ENCODE assay signal across 8 cellular contexts in the genomic region with DNA sequence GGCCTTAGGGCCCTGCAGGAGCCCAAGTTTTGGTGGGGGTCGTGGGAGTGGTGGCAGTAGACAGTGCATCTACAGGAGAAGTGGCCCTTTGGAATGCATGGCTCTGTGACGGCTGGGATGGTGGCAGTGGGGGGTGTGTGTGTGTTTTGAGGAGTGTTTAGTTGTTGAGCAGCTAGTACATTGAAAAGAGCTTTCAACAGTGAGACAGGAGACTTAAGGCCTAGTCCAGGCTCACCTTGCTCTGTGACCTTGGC. TPM values are rescaled to one million over a fixed set of nuclear protein-coding genes. Genes with fewer than 3 reads are reported as not detected.
DNase-seq lines count a peak whose midpoint lies in the region; ATAC-seq and TF ChIP-seq lines count a peak whose summit lies in the region.

No MANE protein-coding gene starts in this region.

- no peaks in the 10 kb centered on the region for H3F3A ChIP-seq in PC-3 (ENCODE audit: low read length, unreplicated experiment)

- H3K4me2 ChIP-seq in PC-3 (ENCODE audit: low read length): no peak overlapping the region

- CTCF ChIA-PET in A673 (lab: Charles Lee): no interaction called here
- CTCF ChIA-PET in PC-3 (lab: Charles Lee): no interaction called here

- H2AFZ ChIP-seq in PC-3 (ENCODE audit: low read length): no peak overlapping the region

- no peak overlapping the region for H3K9ac ChIP-seq in PC-3 (ENCODE audit: low read length)

- no peaks in the 10 kb centered on the region for H3K9me2 ChIP-seq in PC-3 (replicated peaks; ENCODE audit: low read length)

- H3K79me2 ChIP-seq in PC-3 (ENCODE audit: low read length): no peaks in the 10 kb centered on the region

- no peaks in the 10 kb centered on the region for H3K36me3 ChIP-seq in A673 (ENCODE audit: insufficient read depth, low read length, poor library complexity, severe bottlenecking)
- H3K36me3 ChIP-seq in mucosa of descending colon (ENCODE audit: low read depth): no peaks in the 10 kb centered on the region
- H3K36me3 ChIP-seq in PC-3 (ENCODE audit: low read depth, low read length): no peaks in the 10 kb centered on the region
- no peaks in the 10 kb centered on the region for H3K36me3 ChIP-seq in SJCRH30

- H3K27ac ChIP-seq in A673 (ENCODE audit: low read depth, low read length, poor library complexity, severe bottlenecking) (no peak overlapping the region), PC-3 (ENCODE audit: low read length) (no peak overlapping the region), SJCRH30 (no peak overlapping the region)

- peak; percentile 4 for ATAC-seq in mucosa of descending colon
- no peak for ATAC-seq in PC-3
- ATAC-seq in left colon: no peak

- H3K4me3 ChIP-seq in A673 (ENCODE audit: low read depth, low read length, poor library complexity, severe bottlenecking) (peak overlapping the region; percentile 69), cardiac fibroblast (replicated peaks in 1 of 2; ENCODE audit: low read depth in 2 of 2, low read length in 2 of 2) (peak overlapping the region; percentile 63 to 66), mucosa of descending colon (no peak overlapping the region), PC-3 (ENCODE audit: low read length) (no peak overlapping the region), SJCRH30 (no peak overlapping the region)

- H3K9me3 ChIP-seq in A673 (ENCODE audit: low read depth, low read length, poor library complexity, severe bottlenecking) (no peaks in the 10 kb centered on the region), mucosa of descending colon (no peaks in the 10 kb centered on the region), PC-3 (ENCODE audit: low read length) (no peaks in the 10 kb centered on the region), SJCRH30 (replicated peaks) (no peaks in the 10 kb centered on the region)

- intact Hi-C loops in A673 (cut with micrococcal nuclease; ENCODE audit: unreplicated experiment): no loop called here
- intact Hi-C loops in mucosa of descending colon (cut with DNase I, micrococcal nuclease): no loop called here
- intact Hi-C loops in PC-3 (cut with micrococcal nuclease): no loop called here
- intact Hi-C loops in left colon (cut with DNase I, micrococcal nuclease): no loop called here

- no peaks in the 10 kb centered on the region for H4K20me1 ChIP-seq in PC-3 (ENCODE audit: low read length)

- BruUV-seq in A673 (replicated peaks; lab: Mats Ljungman, UMichigan): no TSS peak
- BruUV-seq in PC-3 (replicated peaks; lab: Mats Ljungman, UMichigan): no TSS peak

- no peak for DNase-seq in A673 (ENCODE audit: low spot score)
- peak; percentile 23 for DNase-seq in HT-29 (ENCODE audit: low spot score)
- no peak for DNase-seq in cardiac fibroblast (ENCODE audit: low read depth in 2 of 2)
- DNase-seq in mucosa of descending colon: peak in 1 of 3 donors; percentile 49
- no peak for DNase-seq in PC-3
- DNase-seq in left colon: no peak
- DNase-seq in SJCRH30: no peak
- DNase-seq in stimulated activated CD4-positive, alpha-beta T cell treated with anti-CD3 and anti-CD28 coated beads, Interleukin-4, amount 100 ng/mL, for 1 hour: no peak

- no peaks in the 10 kb centered on the region for H3K27me3 ChIP-seq in A673 (replicated peaks; ENCODE audit: insufficient read depth, low read depth, low read length, poor library complexity)
- H3K27me3 ChIP-seq in PC-3 (ENCODE audit: low read length): no peaks in the 10 kb centered on the region
- H3K27me3 ChIP-seq in SJCRH30: no peaks in the 10 kb centered on the region

- TF ChIP-seq CTCF in A673 (conservative IDR thresholded peaks at IDR 0.05; ENCODE audit: low read depth, low read length) (no peak), cardiac fibroblast (IDR thresholded peaks at IDR 0.05; ENCODE audit: low read depth, low read length) (no peak), mucosa of descending colon (IDR thresholded peaks at IDR 0.05) (no peak), PC-3 (conservative IDR thresholded peaks at IDR 0.05; ENCODE audit: low read depth, low read length) (no peak)

- peaks cover 17% of the 10 kb centered on the region for H3K4me1 ChIP-seq in A673 (ENCODE audit: insufficient read depth, low read length, poor library complexity, severe bottlenecking)
- peaks cover 30% of the 10 kb centered on the region for H3K4me1 ChIP-seq in mucosa of descending colon (ENCODE audit: low read depth)
- H3K4me1 ChIP-seq in PC-3 (ENCODE audit: insufficient read depth, low read length): peaks cover 8% of the 10 kb centered on the region; the same call in 1 of the 2 replicates
- H3K4me1 ChIP-seq in SJCRH30: no peaks in the 10 kb centered on the region

- POLR2A ChIA-PET in A673 (lab: Charles Lee; ENCODE audit: low non-redundant PET): no interaction called here
- POLR2A ChIA-PET in PC-3 (lab: Charles Lee; ENCODE audit: unreplicated experiment): no interaction called here

RNA-seq across cellular contexts. Expression of a gene that starts 27.1 kb away (rescaled TPM):
- total RNA-seq in A673 (2021) (12.1 and 14.3 TPM in 2 replicates), mucosa of descending colon (10 to 100 TPM; 10.9 to 11.8 (median 11.3) TPM), PC-3 (2014; rRNA removed) (3.7 and 4.7 TPM in 2 replicates), left colon (1 to 10 TPM; 7.1 to 8.7 TPM)
- 9.9 and 10.7 TPM in 2 replicates for total RNA-seq in HT-29 (2014; rRNA removed; shearing (Covaris generic))
- total RNA-seq in SJCRH30 (2014; rRNA removed; shearing (Covaris generic)): 8.1 and 9.5 TPM in 2 replicates

RNA-seq across cellular contexts. Expression of a gene that starts 37.6 kb away (rescaled TPM):
- total RNA-seq in A673 (2021) (113 and 114 TPM in 2 replicates), mucosa of descending colon (100 to 1,000 TPM; 151 to 228 (median 202) TPM), PC-3 (2014; rRNA removed) (124 and 153 TPM in 2 replicates), left colon (100 to 1,000 TPM; 168 to 209 TPM)
- total RNA-seq in HT-29 (2014; rRNA removed; shearing (Covaris generic)): 420 and 443 TPM in 2 replicates
- total RNA-seq in SJCRH30 (2014; rRNA removed; shearing (Covaris generic)): 174 and 183 TPM in 2 replicates

RNA-seq across cellular contexts. Expression of a gene that starts 44.2 kb away (rescaled TPM):
- total RNA-seq in A673 (2021) (0.07 TPM in 1 of 2 replicates, not detected in the other), mucosa of descending colon (1 to 10 TPM; 4.1 to 9.1 (median 5.5) TPM), PC-3 (2014; rRNA removed) (not detected in 2 replicates), left colon (1 to 10 TPM; 2.9 to 5.5 TPM)
- total RNA-seq in HT-29 (2014; rRNA removed; shearing (Covaris generic)): not detected in 2 replicates
- total RNA-seq in SJCRH30 (2014; rRNA removed; shearing (Covaris generic)): not detected in 2 replicates

Comparison
In these comparisons a context has a peak if more than half of its experiments do, and no peak if none do; other contexts are left out.
1. H3K4me3 ChIP-seq: peak in A673 (single experiment) and cardiac fibroblast (2 of 2); none in mucosa of descending colon (single experiment), PC-3 (single experiment) and SJCRH30 (single experiment).